11 cellular contexts compared by ENCODE assay signal in the genomic region with DNA sequence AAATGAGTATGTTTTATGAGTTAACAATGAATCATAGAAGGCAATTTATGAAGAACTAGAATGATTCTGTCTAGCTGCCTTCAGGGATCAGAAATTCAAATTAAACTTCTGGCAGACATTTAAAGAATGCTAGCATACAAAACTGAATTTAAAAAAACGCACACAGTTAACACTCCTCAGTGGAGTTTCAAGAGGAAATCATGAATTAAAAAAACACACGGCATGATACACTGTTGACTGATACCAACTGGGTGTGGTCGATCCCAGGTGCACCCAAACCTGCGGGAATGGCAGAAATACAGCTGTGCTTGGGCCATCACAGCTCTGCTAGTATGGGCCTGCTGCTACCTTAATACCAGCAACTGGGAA.
A peak's percentile ranks its signal among the peaks of the same experiment; 100 is the strongest.
DNase-seq lines count a peak whose midpoint lies in the region; ATAC-seq and TF ChIP-seq lines count a peak whose summit lies in the region.
"Had no signal": no experiment of that assay in that cellular context is flagged by ENCODE, and none has a peak within 500 bp of the region (broad histone marks: within the 10 kb centered on the region; RNA-seq: fewer than 3 reads in every experiment).

No MANE protein-coding gene starts in this region.

- H3K36me3 Mint-ChIP-seq in CD8-positive, alpha-beta memory T cell, result peaks cover 0 to 34% (median 6%) of the 10 kb centered on the region in 3 donors
- peaks cover 15% of the 10 kb centered on the region for H3K36me3 Mint-ChIP-seq in central memory CD8-positive, alpha-beta T cell (ENCODE audit: insufficient read depth)
- H3K36me3 Mint-ChIP-seq in natural killer cell, result no peaks in the 10 kb centered on the region

- H3K27ac Mint-ChIP-seq in CD8-positive, alpha-beta memory T cell, result peak overlapping the region in 6 of 8 donors; percentile 11 to 80 (median 63)
- H3K27ac Mint-ChIP-seq in central memory CD8-positive, alpha-beta T cell (ENCODE audit: low read depth), result no peak overlapping the region
- peak overlapping the region; percentile 3 to 7 for H3K27ac Mint-ChIP-seq in natural killer cell
- H3K27ac Mint-ChIP-seq: nephron had no signal

- H3K4me3 ChIP-seq in CD8-positive, alpha-beta memory T cell (ENCODE audit: low read length), result peak overlapping the region; percentile 4

- peaks cover 9% of the 10 kb centered on the region for H3K36me3 ChIP-seq in CD8-positive, alpha-beta memory T cell (ENCODE audit: insufficient read depth, low read length)

- ATAC-seq in central memory CD8-positive, alpha-beta T cell (replicated peaks; ENCODE audit: extremely low read depth, poor library complexity, severe bottlenecking), result no peak
- ATAC-seq in natural killer cell (no peak), HG03135 (IDR thresholded peaks at IDR 0.05; ENCODE audit: unreplicated experiment) (no peak)

- no peak for TF ChIP-seq CTCF in natural killer cell (IDR thresholded peaks at IDR 0.05)
- TF ChIP-seq CTCF in GM10266 (IDR thresholded peaks at IDR 0.05; ENCODE audit: control insufficient read depth, insufficient read depth, low read depth, missing control alignments), result no peak

- peaks cover 0 to 99% (median 92%) of the 10 kb centered on the region in 3 donors for H3K4me1 Mint-ChIP-seq in CD8-positive, alpha-beta memory T cell
- peaks cover 72% of the 10 kb centered on the region for H3K4me1 Mint-ChIP-seq in central memory CD8-positive, alpha-beta T cell
- peaks cover 39 to 60% of the 10 kb centered on the region in 2 donors for H3K4me1 Mint-ChIP-seq in natural killer cell

- H3K4me3 Mint-ChIP-seq in CD8-positive, alpha-beta memory T cell, result peak overlapping the region in 6 of 7 donors; percentile 19 to 69 (median 58)
- peak overlapping the region; percentile 13 for H3K4me3 Mint-ChIP-seq in central memory CD8-positive, alpha-beta T cell
- H3K4me3 Mint-ChIP-seq in natural killer cell, result no peak overlapping the region
- H3K4me3 Mint-ChIP-seq: nephron had no signal

- H3K4me1 ChIP-seq in CD8-positive, alpha-beta memory T cell (ENCODE audit: insufficient read depth, low read length), result peaks cover 93% of the 10 kb centered on the region

- H3K9me3 ChIP-seq in CD8-positive, alpha-beta memory T cell (ENCODE audit: low read length), result no peaks in the 10 kb centered on the region

- no peak overlapping the region for H3K27ac ChIP-seq in CD8-positive, alpha-beta memory T cell (ENCODE audit: low read depth, low read length)
- H3K27ac ChIP-seq: HL-60 had no signal

- CTCF ChIA-PET in CD8-positive, alpha-beta memory T cell (lab: Charles Lee), result no interaction called here

- H3K27me3 ChIP-seq in CD8-positive, alpha-beta memory T cell (ENCODE audit: insufficient read depth, low read length, poor library complexity, severe bottlenecking), result no peaks in the 10 kb centered on the region

- no peak for DNase-seq in CD8-positive, alpha-beta memory T cell
- peak; percentile 26 for DNase-seq in NCI-H146 (lab: John Stamatoyannopoulos, UW)
- no peak for DNase-seq in central memory CD8-positive, alpha-beta T cell (ENCODE audit: low spot score in 2 of 2)
- DNase-seq in natural killer cell, result no peak
- no peak for DNase-seq in GM10266 (ENCODE audit: extremely low spot score)
- no peak for DNase-seq in kidney glomerular epithelial cell (lab: John Stamatoyannopoulos, UW)
- DNase-seq in middle frontal gyrus (ENCODE audit: extremely low spot score, low spot score), result no peak
- DNase-seq: effector CD8-positive, alpha-beta T cell had no signal

- H3K9me3 Mint-ChIP-seq in CD8-positive, alpha-beta memory T cell, result no peaks in the 10 kb centered on the region
- H3K9me3 Mint-ChIP-seq in central memory CD8-positive, alpha-beta T cell, result no peaks in the 10 kb centered on the region
- H3K9me3 Mint-ChIP-seq in natural killer cell, result no peaks in the 10 kb centered on the region
- H3K9me3 Mint-ChIP-seq: nephron had no signal

- POLR2A ChIA-PET in CD8-positive, alpha-beta memory T cell (lab: Charles Lee), result interaction anchor here (0.8 kb wide), 1 partner anchor 73 kb away, joined by 3 read pairs; no protein-coding TSS in a partner anchor

- intact Hi-C loops in natural killer cell (cut with micrococcal nuclease), result no loop called here

- no peaks in the 10 kb centered on the region for H3K27me3 Mint-ChIP-seq in CD8-positive, alpha-beta memory T cell
- no peaks in the 10 kb centered on the region for H3K27me3 Mint-ChIP-seq in central memory CD8-positive, alpha-beta T cell
- H3K27me3 Mint-ChIP-seq in natural killer cell (ENCODE audit: low read depth in 2 of 2), result no peaks in the 10 kb centered on the region
